ENCODE assay signal across 13 cellular contexts in the genomic region with DNA sequence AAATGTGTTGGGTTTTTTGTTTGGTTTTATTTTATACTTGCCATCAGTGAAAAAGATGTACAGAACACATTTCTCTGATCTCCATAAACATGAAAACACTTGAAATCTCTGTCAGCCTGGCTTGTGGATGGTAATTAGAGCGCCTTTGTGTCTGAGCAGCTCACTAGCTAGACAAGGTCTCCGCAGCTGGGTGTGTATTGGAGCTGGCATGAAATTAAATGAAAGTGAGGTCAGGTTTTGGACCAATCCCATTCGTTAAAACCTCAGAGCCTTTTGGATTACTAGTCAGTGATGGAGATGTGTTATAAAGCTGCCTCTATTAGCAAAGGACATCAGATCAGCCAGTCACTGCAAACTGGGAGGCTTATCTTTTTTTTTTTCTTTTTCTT. TPM values are rescaled to one million over a fixed set of nuclear protein-coding genes. Genes with fewer than 3 reads are reported as not detected.
DNase-seq lines count a peak whose midpoint lies in the region; FAIRE-seq and TF ChIP-seq lines count a peak whose summit lies in the region.
"Had no signal": no experiment of that assay in that cellular context is flagged by ENCODE, and none has a peak within 500 bp of the region (broad histone marks: within the 10 kb centered on the region; RNA-seq: fewer than 3 reads in every experiment).

No MANE protein-coding gene starts in this region.

- no peaks in the 10 kb centered on the region for H3K9me3 Mint-ChIP-seq in endodermal cell

- DNase-seq in DMS 273 (lab: John Stamatoyannopoulos, UW; ENCODE audit: unreplicated experiment) (peak; percentile 30), DMS 273 treated with DMSO at 0.1 percent for 48 hours (lab: John Stamatoyannopoulos, UW) (no peak), NCI-H2107 treated with DMSO at 0.1 percent for 48 hours (lab: John Stamatoyannopoulos, UW; ENCODE audit: unreplicated experiment) (peak; percentile 58), endodermal cell (peak; percentile 57), pons (ENCODE audit: low spot score) (peak; percentile 77), HT-29 (ENCODE audit: low spot score) (no peak), SK-N-DZ (ENCODE audit: low spot score) (no peak), urothelium cell line (ENCODE audit: low spot score) (no peak)
- DNase-seq: amniotic stem cell, foreskin fibroblast, NCI-H2081, T1000 had no signal

- peaks cover 36% of the 10 kb centered on the region for H3K4me1 Mint-ChIP-seq in endodermal cell

- H3K27me3 ChIP-seq in endodermal cell (ENCODE audit: control insufficient read depth, insufficient read depth, low read length, poor library complexity, severe bottlenecking) = peaks cover 9% of the 10 kb centered on the region

- peaks cover 27% of the 10 kb centered on the region for H3K27me3 Mint-ChIP-seq in endodermal cell (ENCODE audit: insufficient read depth)

- H3K9ac ChIP-seq in endodermal cell (ENCODE audit: extremely low read depth, low read length, poor library complexity, severe bottlenecking) = peak overlapping the region; percentile 12

- H3K36me3 ChIP-seq in endodermal cell (ENCODE audit: control insufficient read depth, insufficient read depth, low read length) = no peaks in the 10 kb centered on the region

- no peaks in the 10 kb centered on the region for H3K36me3 Mint-ChIP-seq in endodermal cell (ENCODE audit: low read depth)

- no peak for FAIRE-seq in urothelium cell line (lab: Jason Lieb, UNC)

- H3K4me3 ChIP-seq in endodermal cell (ENCODE audit: low read length) = peak overlapping the region; percentile 69

- peaks cover 10% of the 10 kb centered on the region for H3K4me1 ChIP-seq in endodermal cell (ENCODE audit: control insufficient read depth, insufficient read depth, low read length)

- H3K27ac ChIP-seq in endodermal cell (ENCODE audit: low read depth, low read length) = peak overlapping the region; percentile 76
- H3K27ac ChIP-seq: 22Rv1 had no signal

- WGBS in endodermal cell (ENCODE audit: insufficient coverage in 1 of 2, insufficient read length in 1 of 2), 2 experiments = 57 to 74% methylated on average over 3 of the region's 3 CpGs

- peak overlapping the region; percentile 77 for H3K4me3 Mint-ChIP-seq in endodermal cell

- TF ChIP-seq CTCF in endodermal cell (conservative IDR thresholded peaks at IDR 0.05) = no peak

- peak overlapping the region; percentile 85 for H3K27ac Mint-ChIP-seq in endodermal cell

- H3K9me3 ChIP-seq in endodermal cell (ENCODE audit: control insufficient read depth, low read length) = no peaks in the 10 kb centered on the region

RNA-seq across cellular contexts. Expression of a gene that starts 2.7 kb away (rescaled TPM):
- 1 to 10 TPM; 6.5 to 7.3 TPM for total RNA-seq in endodermal cell
- polyA plus RNA-seq in endodermal cell (2013, experiment 1 of 2) = 3.2 TPM
- 2.2 TPM for polyA plus RNA-seq in endodermal cell (2013, experiment 2 of 2)
- total RNA-seq in HT-29 (2014; rRNA removed; shearing (Covaris generic)) = 3.7 and 5.8 TPM in 2 replicates
- 2.8 and 3.4 TPM in 2 replicates for polyA plus RNA-seq in SK-N-DZ (2014; cell fraction: cytosol; rRNA removed)
- 1.3 and 2.1 TPM in 2 replicates for polyA plus RNA-seq in SK-N-DZ (2014; cell fraction: nucleus; rRNA removed)

RNA-seq across cellular contexts. Expression of a gene that starts 12.7 kb away (rescaled TPM):
- 10 to 100 TPM; 31.0 to 35.2 TPM for total RNA-seq in endodermal cell
- polyA plus RNA-seq in endodermal cell (2013, experiment 1 of 2) = 12.1 TPM
- 8.5 TPM for polyA plus RNA-seq in endodermal cell (2013, experiment 2 of 2)
- 29.1 and 30.3 TPM in 2 replicates for total RNA-seq in HT-29 (2014; rRNA removed; shearing (Covaris generic))
- polyA plus RNA-seq in SK-N-DZ (2014; cell fraction: cytosol; rRNA removed) = 28.7 and 37.0 TPM in 2 replicates
- polyA plus RNA-seq in SK-N-DZ (2014; cell fraction: nucleus; rRNA removed) = 11.9 and 21.8 TPM in 2 replicates

RNA-seq across cellular contexts. Expression of a gene that starts 29.4 kb away (rescaled TPM):
- 10 to 100 TPM; 26.8 to 47.6 TPM for total RNA-seq in endodermal cell
- polyA plus RNA-seq in endodermal cell (2013, experiment 1 of 2) = 31.1 TPM
- polyA plus RNA-seq in endodermal cell (2013, experiment 2 of 2) = 30.3 TPM
- 4.6 and 5.2 TPM in 2 replicates for total RNA-seq in HT-29 (2014; rRNA removed; shearing (Covaris generic))
- 31.5 and 48.2 TPM in 2 replicates for polyA plus RNA-seq in SK-N-DZ (2014; cell fraction: cytosol; rRNA removed)
- 29.5 and 39.4 TPM in 2 replicates for polyA plus RNA-seq in SK-N-DZ (2014; cell fraction: nucleus; rRNA removed)

Comparison
In these comparisons a context has a peak if more than half of its experiments do, and no peak if none do; other contexts are left out.
1. DNase-seq: peak in DMS 273 (single experiment), NCI-H2107 treated with DMSO at 0.1 percent for 48 hours (single experiment), endodermal cell (single experiment) and pons (single experiment); none in DMS 273 treated with DMSO at 0.1 percent for 48 hours (single experiment), HT-29 (single experiment), SK-N-DZ (single experiment) and urothelium cell line (single experiment).